Comparison of ENCODE assay signal across 1 cellular context in the genomic region with DNA sequence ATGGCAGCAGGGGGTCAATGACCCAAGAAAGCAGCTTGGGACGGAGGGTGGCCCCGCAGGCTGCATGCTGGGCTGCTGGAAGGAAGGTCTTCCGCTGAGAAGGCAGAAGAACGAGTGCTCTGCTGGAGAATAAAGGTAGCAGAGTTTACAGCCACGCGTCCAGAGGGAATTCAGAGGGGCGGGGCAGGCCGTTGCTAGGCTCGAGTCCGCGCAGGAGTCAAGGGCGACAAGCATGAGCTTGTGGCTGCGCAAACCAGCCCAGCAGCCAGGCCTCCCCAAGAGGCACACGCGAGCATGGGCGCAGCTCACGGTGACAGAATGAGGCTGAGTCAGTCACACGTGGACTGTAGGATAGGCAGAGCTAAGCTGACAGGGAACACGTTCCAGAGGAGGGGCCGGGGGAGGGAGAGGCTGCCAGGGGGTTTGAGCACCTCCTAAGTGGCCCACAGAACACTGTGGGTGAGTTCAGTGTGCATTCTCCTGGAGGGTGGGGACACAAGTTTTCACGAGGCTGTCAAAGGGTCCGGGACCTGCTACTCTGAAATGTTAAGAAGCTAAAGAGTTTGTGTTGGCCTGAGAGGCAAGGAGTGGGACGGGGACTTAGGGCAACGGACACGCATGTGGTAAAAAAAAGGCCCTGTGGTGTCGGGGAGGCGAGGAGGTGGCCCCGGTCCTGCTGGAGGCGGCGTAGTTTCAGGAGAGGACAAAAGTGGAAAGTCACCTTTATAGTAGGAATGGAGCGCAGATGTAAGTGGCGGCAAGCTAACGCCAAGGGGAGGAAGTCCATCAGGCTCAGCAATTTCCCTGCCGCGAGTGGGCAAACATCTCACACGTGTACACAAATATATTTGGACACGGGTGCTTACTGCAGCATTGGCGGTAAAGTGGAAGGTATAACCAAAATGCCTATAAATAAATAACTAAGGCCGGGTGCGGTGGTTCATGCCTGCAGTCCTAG.
TF ChIP-seq lines count a peak whose summit lies in the region.

No MANE protein-coding gene starts in this region.

TF ChIP-seq in SK-N-SH, 30 proteins besides CTCF, POLR2A, EP300 and RAD21:
- TF ChIP-seq, protein P1, sequence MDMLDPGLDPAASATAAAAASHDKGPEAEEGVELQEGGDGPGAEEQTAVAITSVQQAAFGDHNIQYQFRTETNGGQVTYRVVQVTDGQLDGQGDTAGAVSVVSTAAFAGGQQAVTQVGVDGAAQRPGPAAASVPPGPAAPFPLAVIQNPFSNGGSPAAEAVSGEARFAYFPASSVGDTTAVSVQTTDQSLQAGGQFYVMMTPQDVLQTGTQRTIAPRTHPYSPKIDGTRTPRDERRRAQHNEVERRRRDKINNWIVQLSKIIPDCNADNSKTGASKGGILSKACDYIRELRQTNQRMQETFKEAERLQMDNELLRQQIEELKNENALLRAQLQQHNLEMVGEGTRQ (IDR thresholded peaks at IDR 0.05; ENCODE audit: borderline replicate concordance, low read depth, low read length): no peak
- TF ChIP-seq, protein P2, sequence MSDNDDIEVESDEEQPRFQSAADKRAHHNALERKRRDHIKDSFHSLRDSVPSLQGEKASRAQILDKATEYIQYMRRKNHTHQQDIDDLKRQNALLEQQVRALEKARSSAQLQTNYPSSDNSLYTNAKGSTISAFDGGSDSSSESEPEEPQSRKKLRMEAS (IDR thresholded peaks at IDR 0.05; ENCODE audit: low read depth): peak; percentile 40; the same call in 1 of the 2 replicates
- TF ChIP-seq YY1 (IDR thresholded peaks at IDR 0.05; ENCODE audit: low read depth): no peak
